8 cellular contexts compared by ENCODE assay signal in genomic region chr2:136423516-136423996, GRCh38.
A peak's percentile ranks its signal among the peaks of the same experiment; 100 is the strongest.
DNase-seq lines count a peak whose midpoint lies in the region; ATAC-seq and TF ChIP-seq lines count a peak whose summit lies in the region.

No MANE protein-coding gene starts in this region.

- H3K36me3 ChIP-seq in trophoblast cell (ENCODE audit: control insufficient read depth in 1 of 2, insufficient read depth in 2 of 2, low read length in 2 of 2) (no peaks in the 10 kb centered on the region), tibial nerve (no peaks in the 10 kb centered on the region)

- H3K18ac ChIP-seq in trophoblast cell (ENCODE audit: low read length): no peak overlapping the region

- H4K91ac ChIP-seq in trophoblast cell (ENCODE audit: low read depth, low read length): no peak overlapping the region

- no peak overlapping the region for H2AK5ac ChIP-seq in trophoblast cell (ENCODE audit: low read length)

- TF ChIP-seq CTCF in tibial nerve (IDR thresholded peaks at IDR 0.05): peak; percentile 73 to 87 (median 85)

- no peak for TF ChIP-seq POLR2A in tibial nerve (IDR thresholded peaks at IDR 0.05)

- no peak overlapping the region for H4K8ac ChIP-seq in trophoblast cell (ENCODE audit: low read depth, low read length)

- no peak overlapping the region for H3K14ac ChIP-seq in trophoblast cell (ENCODE audit: low read length)

- H3K27me3 ChIP-seq in trophoblast cell (ENCODE audit: insufficient read depth, low read length) (no peaks in the 10 kb centered on the region), tibial nerve (peaks cover 0 to 9% of the 10 kb centered on the region in 2 donors)

- intact Hi-C loops in Right ventricle myocardium inferior (cut with DNase I): loop anchor here (2.0 to 5.0 kb wide), 2 partner anchors 313 to 1414 kb away; no protein-coding TSS in a partner anchor

- H4K12ac ChIP-seq in trophoblast cell (ENCODE audit: low read depth, low read length): no peak overlapping the region

- H3K4me3 ChIP-seq in trophoblast cell (ENCODE audit: low read depth, low read length) (no peak overlapping the region), tibial nerve (peak overlapping the region; percentile 16 to 50 (median 37))

- no peak overlapping the region for H2BK5ac ChIP-seq in trophoblast cell (ENCODE audit: low read depth, low read length, poor library complexity)

- no peaks in the 10 kb centered on the region for H3K79me2 ChIP-seq in trophoblast cell (ENCODE audit: control insufficient read depth, insufficient read depth, low read length, poor library complexity)

- peak overlapping the region; percentile 50 for H2AFZ ChIP-seq in trophoblast cell (ENCODE audit: insufficient read depth, low read length, poor library complexity)

- TF ChIP-seq EP300 in tibial nerve (IDR thresholded peaks at IDR 0.05): no peak

- H3K4me2 ChIP-seq in trophoblast cell (ENCODE audit: low read length): peak overlapping the region; percentile 81

- ATAC-seq in Right ventricle myocardium inferior: peak; percentile 91

- no peak overlapping the region for H2BK12ac ChIP-seq in trophoblast cell (ENCODE audit: low read length)

- no peaks in the 10 kb centered on the region for H3K79me1 ChIP-seq in trophoblast cell (ENCODE audit: low read length)

- H3K4ac ChIP-seq in trophoblast cell (ENCODE audit: low read depth, low read length): no peak overlapping the region

- H2BK120ac ChIP-seq in trophoblast cell (ENCODE audit: insufficient read depth, low read length, poor library complexity): no peak overlapping the region

- no CpG with 5 or more reads among the region's 27 CpGs for WGBS in trophoblast cell (ENCODE audit: extremely low coverage, insufficient coverage, insufficient read length)
- 1 to 6% methylated on average over 27 of the region's 27 CpGs for WGBS in tibial nerve, 2 donors

- DNase-seq in ELR (ENCODE audit: low read depth) (peak; percentile 65), H4 (ENCODE audit: low spot score) (peak; percentile 56), LHCN-M2 (ENCODE audit: low read depth) (peak; percentile 7), SHP77 treated with DMSO at 0.1 percent for 48 hours (lab: John Stamatoyannopoulos, UW) (peak; percentile 32), Right ventricle myocardium inferior (ENCODE audit: missing footprints) (peak; percentile 83), trophoblast cell (peak; percentile 56 to 79), tibial nerve (ENCODE audit: low spot score in 2 of 2) (peak; percentile 16 to 48)
- peak; percentile 49 to 74 (median 62) for DNase-seq in activated naive CD4-positive, alpha-beta T cell (lab: John Stamatoyannopoulos, UW)

- H3K23ac ChIP-seq in trophoblast cell (ENCODE audit: low read length): no peak overlapping the region

- H3K9ac ChIP-seq in trophoblast cell (ENCODE audit: low read length): no peak overlapping the region

- H3K9me3 ChIP-seq in trophoblast cell (ENCODE audit: insufficient read depth, low read depth, low read length) (peaks cover 3% of the 10 kb centered on the region), tibial nerve (no peaks in the 10 kb centered on the region)

- H3K4me1 ChIP-seq in trophoblast cell (ENCODE audit: control insufficient read depth in 1 of 2, insufficient read depth in 2 of 2, low read length in 2 of 2) (no peaks in the 10 kb centered on the region), tibial nerve (peaks cover 0 to 9% (median 0%) of the 10 kb centered on the region in 4 donors)

- H3K27ac ChIP-seq in trophoblast cell (ENCODE audit: low read depth, low read length) (no peak overlapping the region), tibial nerve (no peak overlapping the region)

Comparison
In these comparisons a context has a peak if more than half of its experiments do, and no peak if none do; other contexts are left out.
1. DNase-seq: peak in every context shown above with its lines; median percentile 83 in Right ventricle myocardium inferior; 68 in trophoblast cell; 65 in ELR; 62 in activated naive CD4-positive, alpha-beta T cell; 56 in H4; 32 in SHP77 treated with DMSO at 0.1 percent for 48 hours; 32 in tibial nerve; 7 in LHCN-M2.